ENCODE assay signal across 10 cellular contexts in the genomic region with DNA sequence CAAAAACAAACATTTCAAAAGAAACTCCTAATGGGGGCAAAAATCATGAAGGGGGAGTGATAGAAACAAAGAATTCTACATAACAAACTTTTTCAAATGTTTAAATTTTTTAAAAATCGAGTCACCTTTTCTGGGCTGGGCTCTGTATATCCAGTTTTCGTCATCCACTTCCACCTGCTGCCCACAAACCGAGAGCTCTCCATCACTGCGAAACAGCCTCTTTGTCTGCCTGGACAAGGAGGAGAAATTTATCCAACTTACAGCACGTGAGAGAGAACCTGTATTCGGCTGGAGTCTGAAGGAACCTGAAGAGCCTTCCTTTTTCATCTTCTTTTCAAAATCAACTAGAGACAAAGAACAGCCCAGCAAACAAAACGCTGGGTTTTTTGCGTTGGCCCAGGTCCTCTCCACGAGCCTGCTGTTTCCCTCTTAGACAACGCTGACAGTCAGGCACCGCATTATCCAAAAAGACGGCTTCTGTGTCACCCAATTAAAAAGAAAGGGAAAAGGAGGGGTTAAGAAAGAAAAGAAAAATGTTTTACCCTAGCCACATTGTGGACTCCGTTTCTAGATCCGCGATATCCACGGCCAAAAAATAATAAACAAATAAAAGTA.
A peak's percentile ranks its signal among the peaks of the same experiment; 100 is the strongest.
DNase-seq lines count a peak whose midpoint lies in the region; ATAC-seq and TF ChIP-seq lines count a peak whose summit lies in the region.
"Had no signal": no experiment of that assay in that cellular context is flagged by ENCODE, and none has a peak within 500 bp of the region (broad histone marks: within the 10 kb centered on the region; RNA-seq: fewer than 3 reads in every experiment).

No MANE protein-coding gene starts in this region.

- peak overlapping the region; percentile 48 for H3K4me3 ChIP-seq in A673 (ENCODE audit: low read depth, low read length, poor library complexity, severe bottlenecking)
- peak overlapping the region; percentile 59 for H3K4me3 ChIP-seq in epithelial cell of proximal tubule (ENCODE audit: low read depth, low read length)
- H3K4me3 ChIP-seq in muscle layer of duodenum (ENCODE audit: low read depth in 1 of 2, low read length in 2 of 2): peak overlapping the region; percentile 59 to 61

- ATAC-seq in SK-N-SH treated with all-trans-retinoic acid at 6 μM for 48 hours: no peak

- H3K9me3 ChIP-seq in A673 (ENCODE audit: low read depth, low read length, poor library complexity, severe bottlenecking) (no peaks in the 10 kb centered on the region), muscle layer of duodenum (ENCODE audit: control insufficient read depth in 1 of 2, low read length in 2 of 2) (no peaks in the 10 kb centered on the region)

- POLR2A ChIA-PET in A673 (lab: Charles Lee; ENCODE audit: low non-redundant PET): interaction anchor here (0.5 kb wide), 1 partner anchor 803 kb away, joined by 9 read pairs; a partner anchor contains a TSS

- peaks cover 22% of the 10 kb centered on the region for H3K4me1 ChIP-seq in A673 (ENCODE audit: insufficient read depth, low read length, poor library complexity, severe bottlenecking)
- H3K4me1 ChIP-seq in muscle layer of duodenum (ENCODE audit: control insufficient read depth in 1 of 2, insufficient read depth in 2 of 2, low read length in 2 of 2): peaks cover 0 to 6% of the 10 kb centered on the region in 2 donors

- no peak overlapping the region for H3K27ac ChIP-seq in A673 (ENCODE audit: low read depth, low read length, poor library complexity, severe bottlenecking)
- no peak overlapping the region for H3K27ac ChIP-seq in muscle layer of duodenum (ENCODE audit: low read length)

- intact Hi-C loops in A673 (cut with micrococcal nuclease; ENCODE audit: unreplicated experiment): no loop called here

- DNase-seq in A673 (ENCODE audit: low spot score) (peak; percentile 27), NCI-H1105 (lab: John Stamatoyannopoulos, UW) (peak; percentile 40), epithelial cell of proximal tubule (ENCODE audit: low read depth) (no peak), HuH-7.5 (ENCODE audit: low spot score) (no peak), dermis blood vessel endothelial cell (no peak)
- DNase-seq in activated CD8-positive, alpha-beta memory T cell treated with anti-CD3 and anti-CD28 coated beads, Interleukin-2, amount 50 U/mL, for 48 hours: no peak
- DNase-seq: CD4-positive, CD25-positive, alpha-beta regulatory T cell; NCI-H1930 had no signal

- TF ChIP-seq CTCF in A673 (conservative IDR thresholded peaks at IDR 0.05; ENCODE audit: low read depth, low read length) (no peak), epithelial cell of proximal tubule (conservative IDR thresholded peaks at IDR 0.05; ENCODE audit: low read depth, low read length) (no peak)

- H3K36me3 ChIP-seq in A673 (ENCODE audit: insufficient read depth, low read length, poor library complexity, severe bottlenecking): no peaks in the 10 kb centered on the region
- no peaks in the 10 kb centered on the region for H3K36me3 ChIP-seq in muscle layer of duodenum (ENCODE audit: control insufficient read depth in 1 of 2, insufficient read depth in 2 of 2, low read length in 2 of 2)

- CTCF ChIA-PET in A673 (lab: Charles Lee): no interaction called here

- no peaks in the 10 kb centered on the region for H3K27me3 ChIP-seq in A673 (replicated peaks; ENCODE audit: insufficient read depth, low read depth, low read length, poor library complexity)
- H3K27me3 ChIP-seq in muscle layer of duodenum (ENCODE audit: low read depth, low read length): no peaks in the 10 kb centered on the region

- TSS peak; percentile 70 for BruUV-seq in A673 (replicated peaks; lab: Mats Ljungman, UMichigan)

TF ChIP-seq in SK-N-SH treated with all-trans-retinoic acid at 6 μM for 48 hours, 23 proteins besides CTCF, POLR2A, EP300 and RAD21:
- TF ChIP-seq ZNF565 (CRISPR knock-in tag; conservative IDR thresholded peaks at IDR 0.05; ENCODE audit: low read depth) (no peak), TCF4 (CRISPR knock-in tag; IDR thresholded peaks at IDR 0.05; ENCODE audit: borderline replicate concordance) (no peak), ZFP3 (CRISPR knock-in tag; IDR thresholded peaks at IDR 0.05) (no peak), ISL1 (CRISPR knock-in tag; IDR thresholded peaks at IDR 0.05) (no peak), ARNTL (CRISPR knock-in tag; IDR thresholded peaks at IDR 0.05; ENCODE audit: borderline replicate concordance, low read depth) (no peak), ESRRG (CRISPR knock-in tag; IDR thresholded peaks at IDR 0.05) (no peak), ZFP30 (CRISPR knock-in tag; IDR thresholded peaks at IDR 0.05) (no peak), OSR1 (CRISPR knock-in tag; IDR thresholded peaks at IDR 0.05) (no peak), PPARA (CRISPR knock-in tag; IDR thresholded peaks at IDR 0.05; ENCODE audit: borderline replicate concordance) (no peak), CSDC2 (CRISPR knock-in tag; IDR thresholded peaks at IDR 0.05) (no peak), TOX (CRISPR knock-in tag; IDR thresholded peaks at IDR 0.05; ENCODE audit: borderline replicate concordance) (no peak), GLIS3 (CRISPR knock-in tag; IDR thresholded peaks at IDR 0.05) (no peak), ZC3H10 (CRISPR knock-in tag; IDR thresholded peaks at IDR 0.05) (no peak), BACH2 (CRISPR knock-in tag; IDR thresholded peaks at IDR 0.05; ENCODE audit: borderline replicate concordance) (no peak)
- TF ChIP-seq, protein P1, sequence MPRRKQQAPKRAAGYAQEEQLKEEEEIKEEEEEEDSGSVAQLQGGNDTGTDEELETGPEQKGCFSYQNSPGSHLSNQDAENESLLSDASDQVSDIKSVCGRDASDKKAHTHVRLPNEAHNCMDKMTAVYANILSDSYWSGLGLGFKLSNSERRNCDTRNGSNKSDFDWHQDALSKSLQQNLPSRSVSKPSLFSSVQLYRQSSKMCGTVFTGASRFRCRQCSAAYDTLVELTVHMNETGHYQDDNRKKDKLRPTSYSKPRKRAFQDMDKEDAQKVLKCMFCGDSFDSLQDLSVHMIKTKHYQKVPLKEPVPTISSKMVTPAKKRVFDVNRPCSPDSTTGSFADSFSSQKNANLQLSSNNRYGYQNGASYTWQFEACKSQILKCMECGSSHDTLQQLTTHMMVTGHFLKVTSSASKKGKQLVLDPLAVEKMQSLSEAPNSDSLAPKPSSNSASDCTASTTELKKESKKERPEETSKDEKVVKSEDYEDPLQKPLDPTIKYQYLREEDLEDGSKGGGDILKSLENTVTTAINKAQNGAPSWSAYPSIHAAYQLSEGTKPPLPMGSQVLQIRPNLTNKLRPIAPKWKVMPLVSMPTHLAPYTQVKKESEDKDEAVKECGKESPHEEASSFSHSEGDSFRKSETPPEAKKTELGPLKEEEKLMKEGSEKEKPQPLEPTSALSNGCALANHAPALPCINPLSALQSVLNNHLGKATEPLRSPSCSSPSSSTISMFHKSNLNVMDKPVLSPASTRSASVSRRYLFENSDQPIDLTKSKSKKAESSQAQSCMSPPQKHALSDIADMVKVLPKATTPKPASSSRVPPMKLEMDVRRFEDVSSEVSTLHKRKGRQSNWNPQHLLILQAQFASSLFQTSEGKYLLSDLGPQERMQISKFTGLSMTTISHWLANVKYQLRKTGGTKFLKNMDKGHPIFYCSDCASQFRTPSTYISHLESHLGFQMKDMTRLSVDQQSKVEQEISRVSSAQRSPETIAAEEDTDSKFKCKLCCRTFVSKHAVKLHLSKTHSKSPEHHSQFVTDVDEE (CRISPR knock-in tag; IDR thresholded peaks at IDR 0.05): no peak
- TF ChIP-seq, protein P2, sequence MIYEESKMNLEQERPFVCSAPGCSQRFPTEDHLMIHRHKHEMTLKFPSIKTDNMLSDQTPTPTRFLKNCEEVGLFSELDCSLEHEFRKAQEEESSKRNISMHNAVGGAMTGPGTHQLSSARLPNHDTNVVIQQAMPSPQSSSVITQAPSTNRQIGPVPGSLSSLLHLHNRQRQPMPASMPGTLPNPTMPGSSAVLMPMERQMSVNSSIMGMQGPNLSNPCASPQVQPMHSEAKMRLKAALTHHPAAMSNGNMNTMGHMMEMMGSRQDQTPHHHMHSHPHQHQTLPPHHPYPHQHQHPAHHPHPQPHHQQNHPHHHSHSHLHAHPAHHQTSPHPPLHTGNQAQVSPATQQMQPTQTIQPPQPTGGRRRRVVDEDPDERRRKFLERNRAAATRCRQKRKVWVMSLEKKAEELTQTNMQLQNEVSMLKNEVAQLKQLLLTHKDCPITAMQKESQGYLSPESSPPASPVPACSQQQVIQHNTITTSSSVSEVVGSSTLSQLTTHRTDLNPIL (CRISPR knock-in tag; IDR thresholded peaks at IDR 0.05; ENCODE audit: low read depth): no peak
- TF ChIP-seq, protein P3, sequence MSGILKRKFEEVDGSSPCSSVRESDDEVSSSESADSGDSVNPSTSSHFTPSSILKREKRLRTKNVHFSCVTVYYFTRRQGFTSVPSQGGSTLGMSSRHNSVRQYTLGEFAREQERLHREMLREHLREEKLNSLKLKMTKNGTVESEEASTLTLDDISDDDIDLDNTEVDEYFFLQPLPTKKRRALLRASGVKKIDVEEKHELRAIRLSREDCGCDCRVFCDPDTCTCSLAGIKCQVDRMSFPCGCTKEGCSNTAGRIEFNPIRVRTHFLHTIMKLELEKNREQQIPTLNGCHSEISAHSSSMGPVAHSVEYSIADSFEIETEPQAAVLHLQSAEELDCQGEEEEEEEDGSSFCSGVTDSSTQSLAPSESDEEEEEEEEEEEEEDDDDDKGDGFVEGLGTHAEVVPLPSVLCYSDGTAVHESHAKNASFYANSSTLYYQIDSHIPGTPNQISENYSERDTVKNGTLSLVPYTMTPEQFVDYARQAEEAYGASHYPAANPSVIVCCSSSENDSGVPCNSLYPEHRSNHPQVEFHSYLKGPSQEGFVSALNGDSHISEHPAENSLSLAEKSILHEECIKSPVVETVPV (CRISPR knock-in tag; IDR thresholded peaks at IDR 0.05): no peak
- TF ChIP-seq, protein P4, sequence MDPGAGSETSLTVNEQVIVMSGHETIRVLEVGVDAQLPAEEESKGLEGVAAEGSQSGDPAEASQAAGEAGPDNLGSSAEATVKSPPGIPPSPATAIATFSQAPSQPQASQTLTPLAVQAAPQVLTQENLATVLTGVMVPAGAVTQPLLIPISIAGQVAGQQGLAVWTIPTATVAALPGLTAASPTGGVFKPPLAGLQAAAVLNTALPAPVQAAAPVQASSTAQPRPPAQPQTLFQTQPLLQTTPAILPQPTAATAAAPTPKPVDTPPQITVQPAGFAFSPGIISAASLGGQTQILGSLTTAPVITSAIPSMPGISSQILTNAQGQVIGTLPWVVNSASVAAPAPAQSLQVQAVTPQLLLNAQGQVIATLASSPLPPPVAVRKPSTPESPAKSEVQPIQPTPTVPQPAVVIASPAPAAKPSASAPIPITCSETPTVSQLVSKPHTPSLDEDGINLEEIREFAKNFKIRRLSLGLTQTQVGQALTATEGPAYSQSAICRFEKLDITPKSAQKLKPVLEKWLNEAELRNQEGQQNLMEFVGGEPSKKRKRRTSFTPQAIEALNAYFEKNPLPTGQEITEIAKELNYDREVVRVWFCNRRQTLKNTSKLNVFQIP (CRISPR knock-in tag; IDR thresholded peaks at IDR 0.05; ENCODE audit: borderline replicate concordance, low read depth): no peak
TF ChIP-seq in SK-N-SH treated with all-trans-retinoic acid at 6 μM for 48 hours: peak in this region for 0.

Comparison
In these comparisons a context has a peak if more than half of its experiments do, and no peak if none do; other contexts are left out.
1. DNase-seq: peak in A673 (single experiment) and NCI-H1105 (single experiment); none in epithelial cell of proximal tubule (single experiment), HuH-7.5 (single experiment), activated CD8-positive, alpha-beta memory T cell treated with anti-CD3 and anti-CD28 coated beads, Interleukin-2, amount 50 U/mL, for 48 hours (single experiment) and dermis blood vessel endothelial cell (single experiment).
2. Peak in every context shown above with its lines, with median percentiles within 50 percentile points of each other: H3K4me3 ChIP-seq.